Comparison of ENCODE assay signal across 15 cellular contexts in the genomic region with DNA sequence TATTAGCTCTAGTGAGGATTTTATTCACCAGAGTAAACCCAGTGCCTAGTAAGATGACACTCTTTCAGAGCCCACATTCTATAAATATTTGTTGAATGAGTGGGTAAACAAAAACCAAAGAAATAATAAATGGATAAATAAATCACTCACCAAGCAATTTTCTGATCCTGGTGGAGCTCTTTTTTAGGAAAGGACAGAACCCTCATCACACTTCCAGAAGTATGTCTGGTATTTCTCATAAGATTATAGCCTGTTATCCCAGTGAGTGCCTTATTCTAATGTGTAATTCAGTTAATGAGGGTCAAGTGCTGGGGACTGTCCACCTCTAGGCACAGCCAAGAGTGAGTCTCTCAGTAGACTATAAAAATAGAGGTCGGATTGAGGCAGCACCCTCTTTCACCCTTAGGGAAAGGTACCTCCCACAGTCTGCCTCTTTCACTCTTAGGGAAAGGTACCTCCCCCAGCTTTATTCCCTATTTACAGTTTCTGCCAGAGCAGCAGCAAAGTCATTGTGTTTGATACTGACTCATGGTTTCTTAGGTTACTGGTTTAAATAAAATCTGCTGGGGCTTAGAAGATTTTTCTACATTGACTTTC.
DNase-seq lines count a peak whose midpoint lies in the region; ATAC-seq and TF ChIP-seq lines count a peak whose summit lies in the region.
"Had no signal": no experiment of that assay in that cellular context is flagged by ENCODE, and none has a peak within 500 bp of the region (broad histone marks: within the 10 kb centered on the region; RNA-seq: fewer than 3 reads in every experiment).

No MANE protein-coding gene starts in this region.

- H3K36me3 ChIP-seq in GM23248 (ENCODE audit: low read depth) = no peaks in the 10 kb centered on the region
- H3K36me3 ChIP-seq in sigmoid colon = no peaks in the 10 kb centered on the region
- no peaks in the 10 kb centered on the region for H3K36me3 ChIP-seq in gastroesophageal sphincter

- H3K4me1 ChIP-seq in GM23248 (ENCODE audit: insufficient read depth) (peaks cover 18% of the 10 kb centered on the region), sigmoid colon (peaks cover 0 to 12% (median 8%) of the 10 kb centered on the region in 4 donors), gastroesophageal sphincter (no peaks in the 10 kb centered on the region)
- H3K4me1 ChIP-seq: psoas muscle had no signal

- H3K27ac ChIP-seq in GM23248 (peak overlapping the region; percentile 90), sigmoid colon (peak overlapping the region in 1 of 4 donors; percentile 29), gastroesophageal sphincter (no peak overlapping the region)
- H3K27ac ChIP-seq: psoas muscle, SK-N-MC had no signal

- H3K4me3 ChIP-seq in GM23248 (peak overlapping the region; percentile 26; the same call in 1 of the 2 replicates), fibroblast of mammary gland (ENCODE audit: control insufficient read depth, low read depth, low read length) (no peak overlapping the region), sigmoid colon (no peak overlapping the region), gastroesophageal sphincter (no peak overlapping the region)
- H3K4me3 ChIP-seq: lung, psoas muscle, SK-N-MC had no signal

- TF ChIP-seq POLR2A in sigmoid colon (IDR thresholded peaks at IDR 0.05) (no peak), gastroesophageal sphincter (IDR thresholded peaks at IDR 0.05) (no peak)

- H2AFZ ChIP-seq in GM23248 = peak overlapping the region; percentile 49; the same call in 1 of the 2 replicates

- peaks cover 6% of the 10 kb centered on the region; the same call in 1 of the 2 replicates for H3K9me2 ChIP-seq in GM23248 (ENCODE audit: insufficient read depth)

- in situ Hi-C loops in GM23248 (cut with MboI) = loop anchor here (25.0 kb wide), 2 partner anchors 388 to 563 kb away; no protein-coding TSS in a partner anchor

- no peaks in the 10 kb centered on the region for H3K27me3 Mint-ChIP-seq in activated CD8-positive, alpha-beta T cell treated with anti-CD3 and anti-CD28 coated beads, Interleukin-2, amount 10 ng/mL, durations not matched to agents 7 days and 5 days (ENCODE audit: low read depth)
- H3K27me3 Mint-ChIP-seq: activated T-helper 17 cell treated with anti-CD3 and anti-CD28 coated beads, Interleukin-2, amount 50 U/mL, for 72 hours had no signal

- H3K27ac Mint-ChIP-seq in activated CD8-positive, alpha-beta T cell treated with anti-CD3 and anti-CD28 coated beads, Interleukin-2, amount 10 ng/mL, durations not matched to agents 7 days and 5 days = no peak overlapping the region
- H3K27ac Mint-ChIP-seq: activated T-helper 17 cell treated with anti-CD3 and anti-CD28 coated beads, Interleukin-2, amount 50 U/mL, for 72 hours had no signal

- CTCF ChIA-PET in activated CD8-positive, alpha-beta T cell treated with anti-CD3 and anti-CD28 coated beads, Interleukin-2, amount 10 ng/mL, durations not matched to agents 7 days and 5 days (lab: Charles Lee) = no interaction called here

- no peaks in the 10 kb centered on the region for H3K4me1 Mint-ChIP-seq in activated CD8-positive, alpha-beta T cell treated with anti-CD3 and anti-CD28 coated beads, Interleukin-2, amount 10 ng/mL, durations not matched to agents 7 days and 5 days (ENCODE audit: low read depth)
- H3K4me1 Mint-ChIP-seq: activated T-helper 17 cell treated with anti-CD3 and anti-CD28 coated beads, Interleukin-2, amount 50 U/mL, for 72 hours had no signal

- peaks cover 17% of the 10 kb centered on the region for H3F3A ChIP-seq in GM23248 (ENCODE audit: insufficient read depth)

- peak overlapping the region; percentile 61 for H3K4me2 ChIP-seq in GM23248 (ENCODE audit: unreplicated experiment)

- TF ChIP-seq EP300 in sigmoid colon (IDR thresholded peaks at IDR 0.05) (no peak), gastroesophageal sphincter (IDR thresholded peaks at IDR 0.05) (no peak)

- H3K9me3 ChIP-seq in GM23248 (ENCODE audit: low read depth) (no peaks in the 10 kb centered on the region), sigmoid colon (no peaks in the 10 kb centered on the region), gastroesophageal sphincter (no peaks in the 10 kb centered on the region)
- H3K9me3 ChIP-seq: psoas muscle had no signal

- H4K20me1 ChIP-seq in GM23248 (ENCODE audit: insufficient read depth) = no peaks in the 10 kb centered on the region

- no peaks in the 10 kb centered on the region for H3K36me3 Mint-ChIP-seq in activated CD8-positive, alpha-beta T cell treated with anti-CD3 and anti-CD28 coated beads, Interleukin-2, amount 10 ng/mL, durations not matched to agents 7 days and 5 days (ENCODE audit: low read depth)

- no peak overlapping the region for H3K4me3 Mint-ChIP-seq in activated CD8-positive, alpha-beta T cell treated with anti-CD3 and anti-CD28 coated beads, Interleukin-2, amount 10 ng/mL, durations not matched to agents 7 days and 5 days
- H3K4me3 Mint-ChIP-seq: activated T-helper 17 cell treated with anti-CD3 and anti-CD28 coated beads, Interleukin-2, amount 50 U/mL, for 72 hours had no signal

- H3K27me3 ChIP-seq in GM23248 (replicated peaks; ENCODE audit: insufficient read depth) = no peaks in the 10 kb centered on the region
- no peaks in the 10 kb centered on the region for H3K27me3 ChIP-seq in sigmoid colon
- no peaks in the 10 kb centered on the region for H3K27me3 ChIP-seq in gastroesophageal sphincter

- H3K79me2 ChIP-seq in GM23248 (ENCODE audit: insufficient read depth) = no peaks in the 10 kb centered on the region

- intact Hi-C loops in sigmoid colon (cut with DNase I) = no loop called here

- WGBS in GM23248 (ENCODE audit: low coverage in 1 of 2, low lambda C conversion rate in 2 of 2, missing lambda C conversion rate in 2 of 2), 2 experiments = 20 to 22% methylated on average over 1 of the region's 1 CpG
- 15 to 66% methylated on average over 1 of the region's 1 CpG for WGBS in sigmoid colon, 2 donors
- 20 to 33% methylated on average over 1 of the region's 1 CpG for WGBS in gastroesophageal sphincter (ENCODE audit: low coverage in 1 of 2), 2 donors

- H3K9me3 Mint-ChIP-seq in activated CD8-positive, alpha-beta T cell treated with anti-CD3 and anti-CD28 coated beads, Interleukin-2, amount 10 ng/mL, durations not matched to agents 7 days and 5 days (ENCODE audit: insufficient read depth) = no peaks in the 10 kb centered on the region
- H3K9me3 Mint-ChIP-seq: activated T-helper 17 cell treated with anti-CD3 and anti-CD28 coated beads, Interleukin-2, amount 50 U/mL, for 72 hours had no signal

- TF ChIP-seq CTCF in fibroblast of mammary gland (conservative IDR thresholded peaks at IDR 0.05; ENCODE audit: control insufficient read depth, insufficient read depth, low read depth, low read length) = no peak
- TF ChIP-seq CTCF in sigmoid colon (IDR thresholded peaks at IDR 0.05) = no peak
- no peak for TF ChIP-seq CTCF in gastroesophageal sphincter (IDR thresholded peaks at IDR 0.05)

- peak; percentile 90 for DNase-seq in GM23248
- peak; percentile 65 for DNase-seq in fibroblast of mammary gland (ENCODE audit: low read depth)
- peak; percentile 39 for DNase-seq in putamen (ENCODE audit: low spot score)
- DNase-seq in activated CD8-positive, alpha-beta T cell treated with anti-CD3 and anti-CD28 coated beads, Interleukin-2, amount 10 ng/mL, durations not matched to agents 7 days and 5 days = no peak
- no peak for DNase-seq in sigmoid colon
- DNase-seq: central memory CD4-positive, alpha-beta T cell; NCI-H526; psoas muscle; stimulated activated CD4-positive, alpha-beta T cell treated with anti-CD3 and anti-CD28 coated beads, Interleukin-4, amount 100 ng/mL, for 1 hour had no signal

- H3K9ac ChIP-seq in GM23248 = peak overlapping the region; percentile 71

- POLR2A ChIA-PET in activated CD8-positive, alpha-beta T cell treated with anti-CD3 and anti-CD28 coated beads, Interleukin-2, amount 10 ng/mL, durations not matched to agents 7 days and 5 days (lab: Charles Lee) = no interaction called here

- ATAC-seq in SK-N-SH treated with all-trans-retinoic acid at 6 μM for 48 hours = peak; percentile 81
- ATAC-seq in activated CD8-positive, alpha-beta T cell treated with anti-CD3 and anti-CD28 coated beads, Interleukin-2, amount 10 ng/mL, durations not matched to agents 7 days and 5 days = no peak
- ATAC-seq in GM19397 (IDR thresholded peaks at IDR 0.05; ENCODE audit: unreplicated experiment) = no peak
- ATAC-seq in gastroesophageal sphincter = no peak
- ATAC-seq: activated T-helper 17 cell treated with anti-CD3 and anti-CD28 coated beads, Interleukin-2, amount 50 U/mL, for 72 hours; psoas muscle had no signal

TF ChIP-seq in SK-N-SH treated with all-trans-retinoic acid at 6 μM for 48 hours, 23 proteins besides CTCF, POLR2A, EP300 and RAD21 (continues in another document):
- TF ChIP-seq ISL1 (CRISPR knock-in tag; IDR thresholded peaks at IDR 0.05) (peak; percentile 84), GLIS3 (CRISPR knock-in tag; IDR thresholded peaks at IDR 0.05) (peak; percentile 40; the same call in 1 of the 2 replicates), PPARA (CRISPR knock-in tag; IDR thresholded peaks at IDR 0.05; ENCODE audit: borderline replicate concordance) (no peak), ZNF565 (CRISPR knock-in tag; conservative IDR thresholded peaks at IDR 0.05; ENCODE audit: low read depth) (no peak), ZNF70 (CRISPR knock-in tag; IDR thresholded peaks at IDR 0.05) (no peak), TCF4 (CRISPR knock-in tag; IDR thresholded peaks at IDR 0.05; ENCODE audit: borderline replicate concordance) (peak; percentile 57; the same call in 1 of the 2 replicates)
- TF ChIP-seq, protein P1, sequence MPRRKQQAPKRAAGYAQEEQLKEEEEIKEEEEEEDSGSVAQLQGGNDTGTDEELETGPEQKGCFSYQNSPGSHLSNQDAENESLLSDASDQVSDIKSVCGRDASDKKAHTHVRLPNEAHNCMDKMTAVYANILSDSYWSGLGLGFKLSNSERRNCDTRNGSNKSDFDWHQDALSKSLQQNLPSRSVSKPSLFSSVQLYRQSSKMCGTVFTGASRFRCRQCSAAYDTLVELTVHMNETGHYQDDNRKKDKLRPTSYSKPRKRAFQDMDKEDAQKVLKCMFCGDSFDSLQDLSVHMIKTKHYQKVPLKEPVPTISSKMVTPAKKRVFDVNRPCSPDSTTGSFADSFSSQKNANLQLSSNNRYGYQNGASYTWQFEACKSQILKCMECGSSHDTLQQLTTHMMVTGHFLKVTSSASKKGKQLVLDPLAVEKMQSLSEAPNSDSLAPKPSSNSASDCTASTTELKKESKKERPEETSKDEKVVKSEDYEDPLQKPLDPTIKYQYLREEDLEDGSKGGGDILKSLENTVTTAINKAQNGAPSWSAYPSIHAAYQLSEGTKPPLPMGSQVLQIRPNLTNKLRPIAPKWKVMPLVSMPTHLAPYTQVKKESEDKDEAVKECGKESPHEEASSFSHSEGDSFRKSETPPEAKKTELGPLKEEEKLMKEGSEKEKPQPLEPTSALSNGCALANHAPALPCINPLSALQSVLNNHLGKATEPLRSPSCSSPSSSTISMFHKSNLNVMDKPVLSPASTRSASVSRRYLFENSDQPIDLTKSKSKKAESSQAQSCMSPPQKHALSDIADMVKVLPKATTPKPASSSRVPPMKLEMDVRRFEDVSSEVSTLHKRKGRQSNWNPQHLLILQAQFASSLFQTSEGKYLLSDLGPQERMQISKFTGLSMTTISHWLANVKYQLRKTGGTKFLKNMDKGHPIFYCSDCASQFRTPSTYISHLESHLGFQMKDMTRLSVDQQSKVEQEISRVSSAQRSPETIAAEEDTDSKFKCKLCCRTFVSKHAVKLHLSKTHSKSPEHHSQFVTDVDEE (CRISPR knock-in tag; IDR thresholded peaks at IDR 0.05) = 0 out of 2 replicates have a peak, but pooled peaks have one; percentile 43

Comparison
In these comparisons a context has a peak if more than half of its experiments do, and no peak if none do; other contexts are left out.
1. DNase-seq: peak in GM23248 (single experiment), fibroblast of mammary gland (single experiment) and putamen (single experiment); none in activated CD8-positive, alpha-beta T cell treated with anti-CD3 and anti-CD28 coated beads, Interleukin-2, amount 10 ng/mL, durations not matched to agents 7 days and 5 days (single experiment) and sigmoid colon (single experiment).